ENCODE assay signal across 15 cellular contexts in the genomic region with DNA sequence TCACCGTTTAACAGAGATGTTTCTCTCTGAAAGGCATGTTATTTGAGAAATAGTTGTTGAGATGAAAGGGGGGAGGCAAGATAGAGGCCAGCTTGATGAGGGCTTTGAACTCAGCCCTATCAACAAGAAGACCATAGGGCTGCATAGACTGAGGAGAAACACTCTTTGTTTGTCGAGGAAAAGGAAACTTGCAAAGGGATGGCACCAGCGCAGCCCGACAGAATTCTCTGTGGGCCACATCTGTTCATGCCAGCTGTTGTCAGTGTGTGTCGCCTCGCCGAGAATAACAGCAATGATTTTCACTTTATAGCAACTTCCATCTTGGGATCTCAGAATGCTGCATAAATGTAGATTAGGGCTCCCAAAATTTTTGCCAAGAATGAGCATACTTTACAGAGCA.
DNase-seq lines count a peak whose midpoint lies in the region; ATAC-seq, FAIRE-seq and TF ChIP-seq lines count a peak whose summit lies in the region.
"Had no signal": no experiment of that assay in that cellular context is flagged by ENCODE, and none has a peak within 500 bp of the region (broad histone marks: within the 10 kb centered on the region; RNA-seq: fewer than 3 reads in every experiment).

No MANE protein-coding gene starts in this region.

- H3K79me2 ChIP-seq in Karpas-422 (ENCODE audit: low read length) (no peaks in the 10 kb centered on the region), OCI-LY7 (ENCODE audit: insufficient read depth, low read depth, low read length) (no peaks in the 10 kb centered on the region)

- no peak for FAIRE-seq in pancreas (lab: Jason Lieb, UNC)
- FAIRE-seq: A204.1, HepG2, HTR-8/SVneo had no signal

- WGBS in pancreas, 2 donors, result 93 to 95% methylated on average over 7 of the region's 7 CpGs

- H3K4me3 ChIP-seq in Karpas-422 (ENCODE audit: low read length) (peak overlapping the region; percentile 46), OCI-LY7 (ENCODE audit: low read depth, low read length, poor library complexity, severe bottlenecking) (peak overlapping the region; percentile 34), tibial artery (no peak overlapping the region), pancreas (no peak overlapping the region)

- H3K4me2 ChIP-seq in Karpas-422 (ENCODE audit: low read depth, low read length, poor library complexity, severe bottlenecking), result peak overlapping the region; percentile 71
- peak overlapping the region; percentile 69 for H3K4me2 ChIP-seq in OCI-LY7 (ENCODE audit: low read length)

- DNase-seq in Karpas-422, result peak; percentile 70
- peak; percentile 40 for DNase-seq in OCI-LY7 (ENCODE audit: low spot score)
- DNase-seq in globus pallidus (ENCODE audit: low spot score), result peak; percentile 36
- peak in 6 of 10 donors; percentile 14 to 91 (median 58) for DNase-seq in posterior cingulate gyrus
- no peak for DNase-seq in tibial artery
- DNase-seq in pancreas, result no peak
- no peak for DNase-seq in stimulated activated CD4-positive, alpha-beta T cell treated with anti-CD3 and anti-CD28 coated beads, Interleukin-2, amount 100 ng/mL, for 24 hours
- DNase-seq: BE2C; CD4-positive, alpha-beta memory T cell had no signal

- H3K9me3 ChIP-seq in Karpas-422 (ENCODE audit: low read length), result no peaks in the 10 kb centered on the region
- H3K9me3 ChIP-seq in OCI-LY7 (ENCODE audit: low read length), result no peaks in the 10 kb centered on the region
- no peaks in the 10 kb centered on the region for H3K9me3 ChIP-seq in tibial artery
- H3K9me3 ChIP-seq in pancreas, result no peaks in the 10 kb centered on the region
- H3K9me3 ChIP-seq: BE2C had no signal

- H2AFZ ChIP-seq in Karpas-422 (ENCODE audit: low read length) (peak overlapping the region; percentile 6; the same call in 1 of the 2 replicates), OCI-LY7 (ENCODE audit: low read length) (peak overlapping the region; percentile 5; the same call in 1 of the 2 replicates)

- BruUV-seq in OCI-LY7 (replicated peaks; lab: Mats Ljungman, UMichigan), result no TSS peak

- H3K36me3 ChIP-seq in Karpas-422 (ENCODE audit: insufficient read depth, low read length) (no peaks in the 10 kb centered on the region), OCI-LY7 (ENCODE audit: insufficient read depth, low read length) (no peaks in the 10 kb centered on the region), tibial artery (no peaks in the 10 kb centered on the region), pancreas (no peaks in the 10 kb centered on the region)
- H3K36me3 ChIP-seq: BE2C had no signal

- TF ChIP-seq CTCF in OCI-LY7 (conservative IDR thresholded peaks at IDR 0.05; ENCODE audit: low read length) (no peak), tibial artery (IDR thresholded peaks at IDR 0.05) (no peak), pancreas (IDR thresholded peaks at IDR 0.05) (no peak)

- CTCF ChIA-PET in OCI-LY7 (lab: Charles Lee; ENCODE audit: unreplicated experiment), result interaction anchor here (1.3 kb wide), 1 partner anchor 13 kb away, joined by 5 read pairs; no protein-coding TSS in a partner anchor

- H3K27me3 ChIP-seq in Karpas-422 (ENCODE audit: low read length) (no peaks in the 10 kb centered on the region), tibial artery (no peaks in the 10 kb centered on the region), pancreas (no peaks in the 10 kb centered on the region)

- POLR2A ChIA-PET in OCI-LY7 (lab: Charles Lee), result interaction anchor here (0.5 to 1.0 kb wide), 8 partner anchors 8 to 892 kb away, joined by 3 read pairs; no protein-coding TSS in a partner anchor

- peak overlapping the region; percentile 30 for H3K9ac ChIP-seq in Karpas-422 (ENCODE audit: low read length)

- peak overlapping the region; percentile 71 for H3K27ac ChIP-seq in Karpas-422 (ENCODE audit: low read length)
- peak overlapping the region; percentile 37 for H3K27ac ChIP-seq in OCI-LY7 (ENCODE audit: low read depth, low read length, poor library complexity, severe bottlenecking)
- no peak overlapping the region for H3K27ac ChIP-seq in tibial artery
- no peak overlapping the region for H3K27ac ChIP-seq in pancreas
- H3K27ac ChIP-seq: C4-2B had no signal

- intact Hi-C loops in OCI-LY7 (cut with micrococcal nuclease; ENCODE audit: unreplicated experiment), result no loop called here
- intact Hi-C loops in posterior cingulate gyrus (cut with DNase I), result no loop called here
- intact Hi-C loops in tibial artery (cut with DNase I; ENCODE audit: low total_unique reads), result no loop called here
- intact Hi-C loops in pancreas (cut with DNase I), result no loop called here

- no peaks in the 10 kb centered on the region for H4K20me1 ChIP-seq in Karpas-422 (ENCODE audit: insufficient read depth, low read depth, low read length)
- no peaks in the 10 kb centered on the region for H4K20me1 ChIP-seq in OCI-LY7 (ENCODE audit: insufficient read depth, low read length)

- ATAC-seq in HG03135 (IDR thresholded peaks at IDR 0.05; ENCODE audit: unreplicated experiment) (no peak), pancreas (no peak)
- ATAC-seq: HCT116, HepG2 had no signal

- H3K4me1 ChIP-seq in Karpas-422 (ENCODE audit: low read length), result peaks cover 72% of the 10 kb centered on the region
- peaks cover 49% of the 10 kb centered on the region for H3K4me1 ChIP-seq in OCI-LY7 (ENCODE audit: insufficient read depth, low read length, poor library complexity, severe bottlenecking)
- peaks cover 0 to 80% (median 25%) of the 10 kb centered on the region in 4 donors for H3K4me1 ChIP-seq in tibial artery
- H3K4me1 ChIP-seq in pancreas, result peaks cover 4 to 14% (median 7%) of the 10 kb centered on the region in 3 donors
- H3K4me1 ChIP-seq: BE2C had no signal

- H3K9me2 ChIP-seq in Karpas-422 (replicated peaks; ENCODE audit: insufficient read depth, low read length), result no peaks in the 10 kb centered on the region
- H3K9me2 ChIP-seq in OCI-LY7 (ENCODE audit: insufficient read depth, low read length), result no peaks in the 10 kb centered on the region; the same call in 1 of the 2 replicates

Comparison
In these comparisons a context has a peak if more than half of its experiments do, and no peak if none do; other contexts are left out.
1. DNase-seq: peak in Karpas-422 (single experiment), OCI-LY7 (single experiment), globus pallidus (single experiment) and posterior cingulate gyrus (6 of 10); none in tibial artery (0 of 2), pancreas (0 of 6) and stimulated activated CD4-positive, alpha-beta T cell treated with anti-CD3 and anti-CD28 coated beads, Interleukin-2, amount 100 ng/mL, for 24 hours (0 of 2).
2. H3K27ac ChIP-seq: peak in Karpas-422 (single experiment) and OCI-LY7 (single experiment); none in tibial artery (0 of 2) and pancreas (0 of 4).
3. H3K4me3 ChIP-seq: peak in Karpas-422 (single experiment) and OCI-LY7 (single experiment); none in tibial artery (0 of 2) and pancreas (0 of 4).